ENCODE assay signal across 8 cellular contexts in the genomic region with DNA sequence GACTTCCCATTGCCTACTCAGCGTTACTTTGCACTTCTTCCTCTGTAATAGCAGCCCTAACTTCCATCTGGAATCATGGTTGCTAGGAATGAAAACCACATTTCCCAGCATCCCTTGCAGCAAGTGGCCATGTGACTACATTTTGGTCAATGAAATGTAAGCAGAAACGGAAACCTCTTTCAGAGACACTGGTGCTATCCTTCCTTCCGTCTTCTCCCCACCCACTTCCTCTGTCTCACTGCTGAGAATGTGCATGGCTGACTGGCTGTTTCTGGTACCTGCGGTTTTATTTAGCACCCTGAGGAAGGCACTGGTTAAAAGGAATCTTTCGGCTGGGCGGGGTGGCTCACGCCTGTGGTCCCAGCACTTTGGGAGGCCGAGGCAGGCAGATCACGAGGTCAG.
DNase-seq lines count a peak whose midpoint lies in the region; ATAC-seq and TF ChIP-seq lines count a peak whose summit lies in the region.

No MANE protein-coding gene starts in this region.

- H3K4me3 ChIP-seq in BLaER1: peak overlapping the region; percentile 8; the same call in 1 of the 2 replicates
- no peak overlapping the region for H3K4me3 ChIP-seq in right cardiac atrium (ENCODE audit: low read length)

- H3K27me3 ChIP-seq in BLaER1 (no peaks in the 10 kb centered on the region), right cardiac atrium (ENCODE audit: control insufficient read depth, insufficient read depth) (no peaks in the 10 kb centered on the region)

- intact Hi-C loops in right cardiac atrium (cut with DNase I): no loop called here

- H3K9me3 Mint-ChIP-seq in activated CD8-positive, alpha-beta T cell treated with anti-CD3 and anti-CD28 coated beads, Interleukin-2, amount 10 ng/mL, durations not matched to agents 7 days and 5 days (ENCODE audit: insufficient read depth): no peaks in the 10 kb centered on the region
- H3K9me3 Mint-ChIP-seq in endothelial cell (ENCODE audit: unreplicated experiment): no peaks in the 10 kb centered on the region

- peak overlapping the region; percentile 19 for H3K4me3 Mint-ChIP-seq in activated CD8-positive, alpha-beta T cell treated with anti-CD3 and anti-CD28 coated beads, Interleukin-2, amount 10 ng/mL, durations not matched to agents 7 days and 5 days
- H3K4me3 Mint-ChIP-seq in endothelial cell (ENCODE audit: unreplicated experiment): no peak overlapping the region

- H3K4me2 ChIP-seq in BLaER1: peak overlapping the region; percentile 50

- ATAC-seq in GM21529 (IDR thresholded peaks at IDR 0.05; ENCODE audit: unreplicated experiment) (peak; percentile 73), right cardiac atrium (peak; percentile 40 to 43)
- peak; percentile 85 for ATAC-seq in activated CD8-positive, alpha-beta T cell treated with anti-CD3 and anti-CD28 coated beads, Interleukin-2, amount 10 ng/mL, durations not matched to agents 7 days and 5 days

- peaks cover 66% of the 10 kb centered on the region for H3K4me1 Mint-ChIP-seq in activated CD8-positive, alpha-beta T cell treated with anti-CD3 and anti-CD28 coated beads, Interleukin-2, amount 10 ng/mL, durations not matched to agents 7 days and 5 days (ENCODE audit: low read depth)
- peaks cover 8% of the 10 kb centered on the region for H3K4me1 Mint-ChIP-seq in endothelial cell (ENCODE audit: unreplicated experiment)

- DNase-seq in NCI-H460 (ENCODE audit: extremely low read depth, low read depth) (peak; percentile 45), right cardiac atrium (peak in 1 of 3 donors; percentile 58), NCI-H1694 (lab: John Stamatoyannopoulos, UW) (no peak), endothelial cell (ENCODE audit: low spot score) (no peak)
- DNase-seq in activated CD8-positive, alpha-beta T cell treated with anti-CD3 and anti-CD28 coated beads, Interleukin-2, amount 10 ng/mL, durations not matched to agents 7 days and 5 days: peak; percentile 91
- DNase-seq in stimulated activated CD8-positive, alpha-beta memory T cell treated with anti-CD3 and anti-CD28 coated beads, Interleukin-7, amount 100 ng/mL, for 4 hours (ENCODE audit: low read depth in 2 of 2): peak; percentile 63 to 76

- TF ChIP-seq CTCF in endothelial cell (IDR thresholded peaks at IDR 0.05; ENCODE audit: unreplicated experiment): no peak

- H3K27ac ChIP-seq in BLaER1: peak overlapping the region; percentile 18; the same call in 1 of the 2 replicates
- H3K27ac ChIP-seq in right cardiac atrium (ENCODE audit: low read length): no peak overlapping the region

- H3K4me1 ChIP-seq in BLaER1 (peaks cover 38% of the 10 kb centered on the region), right cardiac atrium (ENCODE audit: control insufficient read depth, insufficient read depth, low read length) (peaks cover 2% of the 10 kb centered on the region)

- no peaks in the 10 kb centered on the region for H3K36me3 ChIP-seq in BLaER1

- H3K27ac Mint-ChIP-seq in activated CD8-positive, alpha-beta T cell treated with anti-CD3 and anti-CD28 coated beads, Interleukin-2, amount 10 ng/mL, durations not matched to agents 7 days and 5 days: peak overlapping the region; percentile 87
- no peak overlapping the region for H3K27ac Mint-ChIP-seq in endothelial cell (ENCODE audit: unreplicated experiment)

- H3K36me3 Mint-ChIP-seq in activated CD8-positive, alpha-beta T cell treated with anti-CD3 and anti-CD28 coated beads, Interleukin-2, amount 10 ng/mL, durations not matched to agents 7 days and 5 days (ENCODE audit: low read depth): peaks cover 55% of the 10 kb centered on the region
- H3K36me3 Mint-ChIP-seq in endothelial cell (ENCODE audit: low read depth, unreplicated experiment): no peaks in the 10 kb centered on the region

- CTCF ChIA-PET in activated CD8-positive, alpha-beta T cell treated with anti-CD3 and anti-CD28 coated beads, Interleukin-2, amount 10 ng/mL, durations not matched to agents 7 days and 5 days (lab: Charles Lee): interaction anchor here (0.6 to 1.4 kb wide), 2 partner anchors 13 to 131 kb away, joined by 3 to 5 read pairs; no protein-coding TSS in a partner anchor

- no peak overlapping the region for H3K9ac ChIP-seq in BLaER1

- H3K27me3 Mint-ChIP-seq in activated CD8-positive, alpha-beta T cell treated with anti-CD3 and anti-CD28 coated beads, Interleukin-2, amount 10 ng/mL, durations not matched to agents 7 days and 5 days (ENCODE audit: low read depth): no peaks in the 10 kb centered on the region
- no peaks in the 10 kb centered on the region for H3K27me3 Mint-ChIP-seq in endothelial cell (ENCODE audit: unreplicated experiment)

- no peaks in the 10 kb centered on the region for H4K20me1 ChIP-seq in BLaER1

- POLR2A ChIA-PET in activated CD8-positive, alpha-beta T cell treated with anti-CD3 and anti-CD28 coated beads, Interleukin-2, amount 10 ng/mL, durations not matched to agents 7 days and 5 days (lab: Charles Lee): interaction anchor here (0.7 to 1.6 kb wide), 3 partner anchors 8 to 25 kb away, joined by 3 to 4 read pairs (median 3); no protein-coding TSS in a partner anchor

- H3K9me3 ChIP-seq in BLaER1 (0 out of 2 replicates have a peak, but pooled peaks cover 7% of the 10 kb centered on the region), right cardiac atrium (ENCODE audit: control insufficient read depth, low read length) (no peaks in the 10 kb centered on the region)

- WGBS in right cardiac atrium: 74% methylated on average over 9 of the region's 9 CpGs

Comparison
In these comparisons a context has a peak if more than half of its experiments do, and no peak if none do; other contexts are left out.
1. DNase-seq: peak in NCI-H460 (single experiment), activated CD8-positive, alpha-beta T cell treated with anti-CD3 and anti-CD28 coated beads, Interleukin-2, amount 10 ng/mL, durations not matched to agents 7 days and 5 days (single experiment) and stimulated activated CD8-positive, alpha-beta memory T cell treated with anti-CD3 and anti-CD28 coated beads, Interleukin-7, amount 100 ng/mL, for 4 hours (2 of 2); none in NCI-H1694 (single experiment) and endothelial cell (single experiment).
2. Peak in every context shown above with its lines, with median percentiles within 50 percentile points of each other: ATAC-seq.